Comparison of ENCODE assay signal across 12 cellular contexts in genomic region chr4:108622828-108623227, GRCh38. TPM values are rescaled to one million over a fixed set of nuclear protein-coding genes. Genes with fewer than 3 reads are reported as not detected.
A peak's percentile ranks its signal among the peaks of the same experiment; 100 is the strongest.
DNase-seq lines count a peak whose midpoint lies in the region; ATAC-seq, FAIRE-seq and TF ChIP-seq lines count a peak whose summit lies in the region.
"Had no signal": no experiment of that assay in that cellular context is flagged by ENCODE, and none has a peak within 500 bp of the region (broad histone marks: within the 10 kb centered on the region; RNA-seq: fewer than 3 reads in every experiment).

No MANE protein-coding gene starts in this region.

- CTCF ChIA-PET in PC-3 (lab: Charles Lee): no interaction called here
- CTCF ChIA-PET in endothelial cell of umbilical vein (lab: Charles Lee): interaction anchor here (1.3 kb wide), 1 partner anchor 34 kb away, joined by 3 read pairs; no protein-coding TSS in a partner anchor

- no peaks in the 10 kb centered on the region for H3K9me2 ChIP-seq in PC-3 (replicated peaks; ENCODE audit: low read length)

- peaks cover 41% of the 10 kb centered on the region for H4K20me1 ChIP-seq in PC-3 (ENCODE audit: low read length)
- H4K20me1 ChIP-seq in endothelial cell of umbilical vein (replicated peaks; ENCODE audit: control insufficient read depth, extremely low read depth, insufficient read depth, low read length): no peaks in the 10 kb centered on the region

- H3K9ac ChIP-seq in PC-3 (ENCODE audit: low read length) (no peak overlapping the region), endothelial cell of umbilical vein (replicated peaks; ENCODE audit: extremely low read depth, insufficient read depth, low read length) (no peak overlapping the region)

- FAIRE-seq in endothelial cell of umbilical vein (lab: Jason Lieb, UNC) (no peak), H54 (lab: Jason Lieb, UNC) (no peak)

- H3K4me1 ChIP-seq in PC-3 (ENCODE audit: insufficient read depth, low read length): peaks cover 17% of the 10 kb centered on the region
- peaks cover 23% of the 10 kb centered on the region for H3K4me1 ChIP-seq in endothelial cell of umbilical vein (ENCODE audit: control insufficient read depth, extremely low read depth, insufficient read depth, low read length)

- H3K27ac ChIP-seq in PC-3 (ENCODE audit: low read length) (no peak overlapping the region), endothelial cell of umbilical vein (ENCODE audit: insufficient read depth, low read depth, low read length) (no peak overlapping the region)
- H3K27ac ChIP-seq: right atrium auricular region had no signal

- no peaks in the 10 kb centered on the region for H3F3A ChIP-seq in PC-3 (ENCODE audit: low read length, unreplicated experiment)

- H3K9me3 ChIP-seq in PC-3 (ENCODE audit: low read length) (no peaks in the 10 kb centered on the region), endothelial cell of umbilical vein (replicated peaks; ENCODE audit: control insufficient read depth, insufficient read depth, low read length) (no peaks in the 10 kb centered on the region)
- H3K9me3 ChIP-seq: left lung, right atrium auricular region had no signal

- H3K27me3 Mint-ChIP-seq in activated T-cell treated with anti-CD3 and anti-CD28 coated beads, Interleukin-2, amount 50 U/mL, for 72 hours (ENCODE audit: low read depth): no peaks in the 10 kb centered on the region

- DNase-seq in activated T-cell treated with anti-CD3 and anti-CD28 coated beads, Interleukin-2, amount 50 U/mL, for 72 hours: no peak
- DNase-seq in activated T-cell treated with anti-CD3 and anti-CD28 coated beads, Interleukin-2, amount 50 U/mL, for 1 hour: no peak
- DNase-seq in PC-3 (no peak), endothelial cell of umbilical vein (ENCODE audit: low read depth, low spot score) (no peak), NCI-H1930 (lab: John Stamatoyannopoulos, UW) (no peak), cerebellar nuclear complex (lab: John Stamatoyannopoulos, UW) (no peak), H54 (ENCODE audit: insufficient read length, low spot score) (no peak)
- no peak for DNase-seq in stimulated activated effector memory CD8-positive, alpha-beta T cell treated with anti-CD3 and anti-CD28 coated beads, Interleukin-12 subunit alpha, Interleukin-12 subunit beta, amount 100 ng/mL, for 72 hours (ENCODE audit: low spot score in 2 of 2)
- DNase-seq: left lung, NCI-H2029 treated with DMSO at 0.1 percent for 48 hours had no signal

- H3K9me3 Mint-ChIP-seq in activated T-cell treated with anti-CD3 and anti-CD28 coated beads, Interleukin-2, amount 50 U/mL, for 72 hours: no peaks in the 10 kb centered on the region
- H3K9me3 Mint-ChIP-seq in stimulated activated effector memory CD8-positive, alpha-beta T cell treated with anti-CD3 and anti-CD28 coated beads, Interleukin-12 subunit alpha, Interleukin-12 subunit beta, amount 100 ng/mL, for 72 hours: no peaks in the 10 kb centered on the region

- no peak for ATAC-seq in activated T-cell treated with anti-CD3 and anti-CD28 coated beads, Interleukin-2, amount 50 U/mL, for 72 hours (replicated peaks in 1 of 2)
- no peak for ATAC-seq in PC-3
- ATAC-seq in stimulated activated effector memory CD8-positive, alpha-beta T cell treated with anti-CD3 and anti-CD28 coated beads, Interleukin-12 subunit alpha, Interleukin-12 subunit beta, amount 100 ng/mL, for 72 hours: no peak
- ATAC-seq: left lung, Panc1 had no signal

- H3K36me3 Mint-ChIP-seq in activated T-cell treated with anti-CD3 and anti-CD28 coated beads, Interleukin-2, amount 50 U/mL, for 72 hours (ENCODE audit: insufficient read depth in 2 of 2): peaks cover 31 to 53% of the 10 kb centered on the region in 2 donors
- H3K36me3 Mint-ChIP-seq in stimulated activated effector memory CD8-positive, alpha-beta T cell treated with anti-CD3 and anti-CD28 coated beads, Interleukin-12 subunit alpha, Interleukin-12 subunit beta, amount 100 ng/mL, for 72 hours: peaks cover 78% of the 10 kb centered on the region

- no TSS peak for BruUV-seq in PC-3 (replicated peaks; lab: Mats Ljungman, UMichigan)
- no TSS peak for BruUV-seq in endothelial cell of umbilical vein (replicated peaks; lab: Mats Ljungman, UMichigan)

- peaks cover 63% of the 10 kb centered on the region for H3K4me1 Mint-ChIP-seq in activated T-cell treated with anti-CD3 and anti-CD28 coated beads, Interleukin-2, amount 50 U/mL, for 72 hours (ENCODE audit: low read depth)
- H3K4me1 Mint-ChIP-seq in stimulated activated effector memory CD8-positive, alpha-beta T cell treated with anti-CD3 and anti-CD28 coated beads, Interleukin-12 subunit alpha, Interleukin-12 subunit beta, amount 100 ng/mL, for 72 hours: peaks cover 39% of the 10 kb centered on the region

- no peak for TF ChIP-seq POLR2A in endothelial cell of umbilical vein (IDR thresholded peaks at IDR 0.05; ENCODE audit: low read depth, low read length)
- TF ChIP-seq POLR2A in H54 (IDR thresholded peaks at IDR 0.05; ENCODE audit: low read depth, low read length): no peak

- H3K4me3 Mint-ChIP-seq in activated T-cell treated with anti-CD3 and anti-CD28 coated beads, Interleukin-2, amount 50 U/mL, for 72 hours: peak overlapping the region; percentile 83 to 100
- peak overlapping the region; percentile 92 for H3K4me3 Mint-ChIP-seq in stimulated activated effector memory CD8-positive, alpha-beta T cell treated with anti-CD3 and anti-CD28 coated beads, Interleukin-12 subunit alpha, Interleukin-12 subunit beta, amount 100 ng/mL, for 72 hours

- peaks cover 45% of the 10 kb centered on the region for H3K79me2 ChIP-seq in PC-3 (ENCODE audit: low read length)
- peaks cover 46% of the 10 kb centered on the region for H3K79me2 ChIP-seq in endothelial cell of umbilical vein (ENCODE audit: control insufficient read depth, insufficient read depth, low read length)

- H3K27me3 ChIP-seq in PC-3 (ENCODE audit: low read length): no peaks in the 10 kb centered on the region
- H3K27me3 ChIP-seq in endothelial cell of umbilical vein (ENCODE audit: control insufficient read depth in 2 of 2, insufficient read depth in 2 of 2, low read length in 2 of 2): no peaks in the 10 kb centered on the region
- H3K27me3 ChIP-seq: left lung, right atrium auricular region had no signal

- POLR2A ChIA-PET in PC-3 (lab: Charles Lee; ENCODE audit: unreplicated experiment): interaction anchor here (0.7 kb wide), 1 partner anchor 11 kb away, joined by 4 read pairs; no protein-coding TSS in a partner anchor
- POLR2A ChIA-PET in endothelial cell of umbilical vein (lab: Charles Lee): interaction anchor here (0.8 to 2.7 kb wide), 2 partner anchors 21 to 28 kb away, joined by 3 to 11 read pairs; partner anchors contain the start of gene OSTC

- no peak for TF ChIP-seq CTCF in PC-3 (conservative IDR thresholded peaks at IDR 0.05; ENCODE audit: low read depth, low read length)
- TF ChIP-seq CTCF in endothelial cell of umbilical vein (IDR thresholded peaks at IDR 0.05; ENCODE audit: extremely low read depth in 1 of 2, insufficient read depth in 1 of 2, low read depth in 1 of 2, low read length in 2 of 2): no peak

- peak overlapping the region; percentile 96 for H3K27ac Mint-ChIP-seq in activated T-cell treated with anti-CD3 and anti-CD28 coated beads, Interleukin-2, amount 50 U/mL, for 72 hours
- peak overlapping the region; percentile 97 for H3K27ac Mint-ChIP-seq in stimulated activated effector memory CD8-positive, alpha-beta T cell treated with anti-CD3 and anti-CD28 coated beads, Interleukin-12 subunit alpha, Interleukin-12 subunit beta, amount 100 ng/mL, for 72 hours

- H3K9me1 ChIP-seq in endothelial cell of umbilical vein (replicated peaks; ENCODE audit: control insufficient read depth, extremely low read depth, insufficient read depth, low read length): no peaks in the 10 kb centered on the region

- H3K4me3 ChIP-seq in PC-3 (ENCODE audit: low read length) (peak overlapping the region; percentile 100), endothelial cell of umbilical vein (replicated peaks in 1 of 3; ENCODE audit: insufficient read depth in 1 of 3, low read depth in 1 of 3, low read length in 3 of 3) (peak overlapping the region in 1 of 3 experiments; percentile 95)
- H3K4me3 ChIP-seq: right atrium auricular region had no signal

- H3K36me3 ChIP-seq in PC-3 (ENCODE audit: low read depth, low read length) (peaks cover 46% of the 10 kb centered on the region), endothelial cell of umbilical vein (ENCODE audit: control insufficient read depth in 2 of 2, extremely low read depth in 1 of 2, insufficient read depth in 2 of 2, low read length in 2 of 2) (peaks cover 19 to 28% of the 10 kb centered on the region in 2 experiments)

- peak overlapping the region; percentile 91 for H3K4me2 ChIP-seq in PC-3 (ENCODE audit: low read length)
- H3K4me2 ChIP-seq in endothelial cell of umbilical vein (ENCODE audit: insufficient read depth, low read length): peak overlapping the region; percentile 71

- H2AFZ ChIP-seq in PC-3 (ENCODE audit: low read length) (no peak overlapping the region), endothelial cell of umbilical vein (ENCODE audit: low read depth, low read length) (no peak overlapping the region)

- intact Hi-C loops in PC-3 (cut with micrococcal nuclease): no loop called here
- intact Hi-C loops in endothelial cell of umbilical vein (cut with micrococcal nuclease): no loop called here

- dilution Hi-C loops in endothelial cell of umbilical vein (cut with MboI; ENCODE audit: extremely low pct_ligation_motif_present, low sequenced_read_pairs): no loop called here

RNA-seq across cellular contexts. Expression of gene RPL34, which starts 2.5 kb away (rescaled TPM):
- 1,000 to 10,000 TPM; 1,826 to 1,920 TPM for total RNA-seq in activated T-cell treated with anti-CD3 and anti-CD28 coated beads, Interleukin-2, amount 50 U/mL, for 72 hours
- total RNA-seq in PC-3 (2014; rRNA removed): 478 and 695 TPM in 2 replicates
- 1,114 and 1,139 TPM in 2 replicates for total RNA-seq in endothelial cell of umbilical vein
- 1,873 and 2,397 TPM in 2 replicates for polyA plus RNA-seq in endothelial cell of umbilical vein
- polyA plus RNA-seq in endothelial cell of umbilical vein (2011; cell fraction: cytosol; rRNA removed): 2,859 and 3,051 TPM in 2 replicates
- 533 and 652 TPM in 2 replicates for polyA plus RNA-seq in endothelial cell of umbilical vein (2011; cell fraction: nucleus; rRNA removed)
- polyA plus RNA-seq in endothelial cell of umbilical vein (2012): 2,484 and 2,696 TPM in 2 replicates
- 299 and 394 TPM in 2 replicates for polyA minus RNA-seq in endothelial cell of umbilical vein
- polyA minus RNA-seq in endothelial cell of umbilical vein (2011; cell fraction: cytosol; rRNA and poly(A)+ RNA removed): 109 TPM
- 99.4 and 112 TPM in 2 replicates for polyA minus RNA-seq in endothelial cell of umbilical vein (2011; cell fraction: nucleus; rRNA and poly(A)+ RNA removed)

RNA-seq across cellular contexts. Expression of gene OSTC, which starts 27.6 kb away (rescaled TPM):
- 10 to 100 TPM; 83.1 to 87.7 TPM for total RNA-seq in activated T-cell treated with anti-CD3 and anti-CD28 coated beads, Interleukin-2, amount 50 U/mL, for 72 hours
- 47.2 and 49.1 TPM in 2 replicates for total RNA-seq in PC-3 (2014; rRNA removed)
- 196 and 209 TPM in 2 replicates for total RNA-seq in endothelial cell of umbilical vein
- polyA plus RNA-seq in endothelial cell of umbilical vein: 200 and 310 TPM in 2 replicates
- polyA plus RNA-seq in endothelial cell of umbilical vein (2011; cell fraction: cytosol; rRNA removed): 191 and 192 TPM in 2 replicates
- 73.7 and 75.3 TPM in 2 replicates for polyA plus RNA-seq in endothelial cell of umbilical vein (2011; cell fraction: nucleus; rRNA removed)
- 243 and 289 TPM in 2 replicates for polyA plus RNA-seq in endothelial cell of umbilical vein (2012)
- 162 and 178 TPM in 2 replicates for polyA minus RNA-seq in endothelial cell of umbilical vein
- polyA minus RNA-seq in endothelial cell of umbilical vein (2011; cell fraction: cytosol; rRNA and poly(A)+ RNA removed): 28.0 TPM
- 32.5 and 49.3 TPM in 2 replicates for polyA minus RNA-seq in endothelial cell of umbilical vein (2011; cell fraction: nucleus; rRNA and poly(A)+ RNA removed)
